ENCODE assay signal across 28 cellular contexts in genomic region chr3:38297537-38297936, GRCh38. TPM values are rescaled to one million over a fixed set of nuclear protein-coding genes. Genes with fewer than 3 reads are reported as not detected.
"Had no signal": no experiment of that assay in that cellular context is flagged by ENCODE, and none has a peak within 500 bp of the region (broad histone marks: within the 10 kb centered on the region; RNA-seq: fewer than 3 reads in every experiment).

No MANE protein-coding gene starts in this region.

- H3K9me3 ChIP-seq: colonic mucosa, esophagus muscularis mucosa, gastroesophageal sphincter, left lung had no signal

- H3K4me1 ChIP-seq: colonic mucosa, esophagus muscularis mucosa, foreskin keratinocyte, gastroesophageal sphincter, heart right ventricle, left lung had no signal

- H3K4me3 Mint-ChIP-seq: dendritic cell treated with granulocyte-macrophage colony-stimulating factor and Interleukin-4, amounts not matched to agents 40 ng/mL and 50 ng/mL, for 4 days; effector memory CD8-positive, alpha-beta T cell; endodermal cell; memory B cell had no signal

- H3K9me3 Mint-ChIP-seq: dendritic cell treated with granulocyte-macrophage colony-stimulating factor and Interleukin-4, amounts not matched to agents 40 ng/mL and 50 ng/mL, for 4 days; effector memory CD8-positive, alpha-beta T cell; endodermal cell; memory B cell had no signal

- H3K27me3 ChIP-seq: colonic mucosa, esophagus muscularis mucosa, gastroesophageal sphincter, heart right ventricle, left lung had no signal

- H3K36me3 ChIP-seq: colonic mucosa, esophagus muscularis mucosa, gastroesophageal sphincter, heart right ventricle, left lung had no signal

- FAIRE-seq: endometrium, frontal cortex, islet of Langerhans, keratinocyte had no signal

- ATAC-seq: effector memory CD8-positive, alpha-beta T cell; gastroesophageal sphincter; heart right ventricle; left cardiac atrium; left lung; left ventricle myocardium superior had no signal

- H3K27ac ChIP-seq: colonic mucosa, epithelial cell of prostate, esophagus muscularis mucosa, foreskin keratinocyte, gastroesophageal sphincter, heart right ventricle, left lung had no signal

- DNase-seq: colonic mucosa; cortex of kidney; effector CD8-positive, alpha-beta T cell; effector memory CD8-positive, alpha-beta T cell; endodermal cell; erythroblast; heart right ventricle; hippocampal formation; left cardiac atrium; left lung; left ventricle myocardium superior; mammary epithelial cell; mesendoderm had no signal

- H3K4me3 ChIP-seq: colonic mucosa, esophagus muscularis mucosa, gastroesophageal sphincter, heart right ventricle, left lung, lung had no signal

- H3K27ac Mint-ChIP-seq: dendritic cell treated with granulocyte-macrophage colony-stimulating factor and Interleukin-4, amounts not matched to agents 40 ng/mL and 50 ng/mL, for 4 days; effector memory CD8-positive, alpha-beta T cell; endodermal cell; memory B cell had no signal

- H3K36me3 Mint-ChIP-seq: memory B cell had no signal

RNA-seq across cellular contexts. Expression of gene SLC22A14, which starts 15.4 kb away (rescaled TPM):
- total RNA-seq: dermis microvascular lymphatic vessel endothelial cell, left ventricle myocardium superior, lung had no signal
- polyA plus RNA-seq: fibroblast of lung had no signal

RNA-seq across cellular contexts. Expression of gene SLC22A13, which starts 31.9 kb away (rescaled TPM):
- total RNA-seq: kidney epithelial cell, left ventricle myocardium superior, mononuclear cell had no signal
